In the genomic region with DNA sequence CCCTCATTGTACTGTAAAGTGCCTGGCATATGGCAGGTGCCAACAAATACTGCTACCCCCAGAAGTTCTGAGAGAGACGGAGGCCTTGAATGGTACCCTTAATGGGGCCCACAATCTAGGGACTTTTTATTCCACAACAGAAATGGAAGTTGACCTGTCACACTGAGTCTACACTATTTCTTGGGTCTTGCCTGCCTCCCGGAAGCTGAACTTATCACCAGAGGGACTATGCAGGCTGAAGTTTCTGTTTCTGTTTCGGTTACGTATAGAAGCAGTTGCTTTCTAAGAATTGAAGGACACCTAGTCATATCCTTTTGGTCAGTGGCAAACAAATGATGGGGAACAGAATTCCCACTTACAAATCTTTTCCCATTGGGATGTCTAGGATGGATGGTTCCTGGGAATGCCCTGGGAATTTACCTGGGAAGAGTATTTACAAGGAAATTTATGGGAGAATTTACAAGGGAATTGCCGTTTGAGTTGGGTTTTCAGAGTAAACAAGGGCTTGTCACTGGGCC, we compare ENCODE assay signal across 8 cellular contexts.
DNase-seq lines count a peak whose midpoint lies in the region; ATAC-seq and TF ChIP-seq lines count a peak whose summit lies in the region.

No MANE protein-coding gene starts in this region.

- POLR2A ChIA-PET in T-cell (lab: Charles Lee) (interaction anchor here in 1 of 2 donors (1.1 kb wide), 1 partner anchor 130 kb away, joined by 3 read pairs; a partner anchor contains a TSS), A673 (lab: Charles Lee; ENCODE audit: low non-redundant PET) (no interaction called here)

- peaks cover 79% of the 10 kb centered on the region for H3K4me1 ChIP-seq in lower lobe of right lung
- peaks cover 12% of the 10 kb centered on the region for H3K4me1 ChIP-seq in A673 (ENCODE audit: insufficient read depth, low read length, poor library complexity, severe bottlenecking)

- peak overlapping the region; percentile 71 to 80 (median 78) for H3K4me3 Mint-ChIP-seq in T-cell

- ATAC-seq in GM19023 (IDR thresholded peaks at IDR 0.05; ENCODE audit: unreplicated experiment): peak; percentile 65
- peak; percentile 72 for ATAC-seq in HG02884 (IDR thresholded peaks at IDR 0.05; ENCODE audit: unreplicated experiment)
- ATAC-seq in T-cell (replicated peaks in 1 of 4): peak; percentile 71 to 90 (median 86)
- peak; percentile 31 to 36 for ATAC-seq in lower lobe of right lung
- no peak for ATAC-seq in Right ventricle myocardium inferior

- H3K27me3 Mint-ChIP-seq in T-cell: no peaks in the 10 kb centered on the region

- H3K9me3 Mint-ChIP-seq in T-cell: peaks cover 0 to under 1% (median 0%) of the 10 kb centered on the region in 3 donors

- peak overlapping the region; percentile 2 for H3K4me3 ChIP-seq in lower lobe of right lung
- no peak overlapping the region for H3K4me3 ChIP-seq in A673 (ENCODE audit: low read depth, low read length, poor library complexity, severe bottlenecking)

- H3K4me1 Mint-ChIP-seq in T-cell: peaks cover 10 to 19% (median 15%) of the 10 kb centered on the region in 3 donors

- BruUV-seq in A673 (replicated peaks; lab: Mats Ljungman, UMichigan): no TSS peak

- intact Hi-C loops in lower lobe of right lung (cut with DNase I): no loop called here
- intact Hi-C loops in A673 (cut with micrococcal nuclease; ENCODE audit: unreplicated experiment): no loop called here
- intact Hi-C loops in Right ventricle myocardium inferior (cut with DNase I): loop anchor here (5.0 kb wide), 1 partner anchor 124 kb away; no protein-coding TSS in a partner anchor

- no peaks in the 10 kb centered on the region for H3K36me3 ChIP-seq in lower lobe of right lung
- H3K36me3 ChIP-seq in A673 (ENCODE audit: insufficient read depth, low read length, poor library complexity, severe bottlenecking): no peaks in the 10 kb centered on the region

- no peaks in the 10 kb centered on the region for H3K9me3 ChIP-seq in lower lobe of right lung
- no peaks in the 10 kb centered on the region for H3K9me3 ChIP-seq in A673 (ENCODE audit: low read depth, low read length, poor library complexity, severe bottlenecking)

- H3K27ac ChIP-seq in lower lobe of right lung (peak overlapping the region; percentile 53), A673 (ENCODE audit: low read depth, low read length, poor library complexity, severe bottlenecking) (no peak overlapping the region)

- peak in 30 of 34 experiments; percentile 3 to 56 (median 26) for DNase-seq in T-cell
- no peak for DNase-seq in lower lobe of right lung
- DNase-seq in C1 segment of cervical spinal cord (lab: John Stamatoyannopoulos, UW): no peak
- DNase-seq in A673 (ENCODE audit: low spot score): no peak
- DNase-seq in NCI-H526 (lab: John Stamatoyannopoulos, UW): no peak
- no peak for DNase-seq in Right ventricle myocardium inferior (ENCODE audit: missing footprints)

- no peaks in the 10 kb centered on the region for H3K27me3 ChIP-seq in lower lobe of right lung (ENCODE audit: low read depth)
- no peaks in the 10 kb centered on the region for H3K27me3 ChIP-seq in A673 (replicated peaks; ENCODE audit: insufficient read depth, low read depth, low read length, poor library complexity)

- CTCF ChIA-PET in T-cell (lab: Charles Lee) (no interaction called here), A673 (lab: Charles Lee) (no interaction called here)

- peak overlapping the region; percentile 86 to 93 for H3K27ac Mint-ChIP-seq in T-cell

- H3K36me3 Mint-ChIP-seq in T-cell: no peaks in the 10 kb centered on the region

- no peak for TF ChIP-seq CTCF in lower lobe of right lung (IDR thresholded peaks at IDR 0.05)
- TF ChIP-seq CTCF in A673 (conservative IDR thresholded peaks at IDR 0.05; ENCODE audit: low read depth, low read length): no peak

Comparison
In these comparisons a context has a peak if more than half of its experiments do, and no peak if none do; other contexts are left out.
1. DNase-seq: peak in T-cell (30 of 34); none in lower lobe of right lung (single experiment), C1 segment of cervical spinal cord (0 of 14), A673 (single experiment), NCI-H526 (0 of 2) and Right ventricle myocardium inferior (single experiment).